In genomic region chr2:238176565-238176964, GRCh38 we compare ENCODE assay signal across 24 cellular contexts. TPM values are rescaled to one million over a fixed set of nuclear protein-coding genes. Genes with fewer than 3 reads are reported as not detected.
DNase-seq lines count a peak whose midpoint lies in the region; ATAC-seq and TF ChIP-seq lines count a peak whose summit lies in the region.
"Had no signal": no experiment of that assay in that cellular context is flagged by ENCODE, and none has a peak within 500 bp of the region (broad histone marks: within the 10 kb centered on the region; RNA-seq: fewer than 3 reads in every experiment).

No MANE protein-coding gene starts in this region.

- no TSS peak for BruUV-seq in Calu3 (replicated peaks; lab: Mats Ljungman, UMichigan)

- H3K4me1 Mint-ChIP-seq in activated naive CD4-positive, alpha-beta T cell treated with anti-CD3 and anti-CD28 coated beads, Interleukin-2, amount 10 ng/mL, durations not matched to agents 7 days and 5 days, result no peaks in the 10 kb centered on the region
- peaks cover 18% of the 10 kb centered on the region for H3K4me1 Mint-ChIP-seq in HFFc6 (ENCODE audit: low read depth)
- H3K4me1 Mint-ChIP-seq in stimulated activated naive B cell treated with anti-CD40 and anti-IgM and Interleukin-4, amounts not matched to agents 10 μg/mL and 1 μg/mL and 100 μg/mL, for 72 hours, result no peaks in the 10 kb centered on the region
- no peaks in the 10 kb centered on the region for H3K4me1 Mint-ChIP-seq in Calu3 (ENCODE audit: low read depth, unreplicated experiment)
- H3K4me1 Mint-ChIP-seq: GM23338, nephron had no signal

- no peak for DNase-seq in activated naive CD4-positive, alpha-beta T cell treated with anti-CD3 and anti-CD28 coated beads, Interleukin-2, amount 50 U/mL, for 72 hours (ENCODE audit: low spot score in 2 of 2)
- DNase-seq in activated naive CD4-positive, alpha-beta T cell treated with anti-CD3 and anti-CD28 coated beads, Interleukin-2, amount 10 ng/mL, durations not matched to agents 7 days and 5 days, result no peak
- DNase-seq in HFFc6 (no peak), fibroblast of gingiva (ENCODE audit: low read depth) (peak; percentile 78), Calu3 (no peak), NCI-H2196 (lab: John Stamatoyannopoulos, UW; ENCODE audit: unreplicated experiment) (no peak)
- DNase-seq in stimulated activated naive B cell treated with anti-CD40 and anti-IgM and Interleukin-4, amounts not matched to agents 10 μg/mL and 1 μg/mL and 100 μg/mL, for 72 hours, result no peak
- DNase-seq: ACHN; activated CD4-positive, CD25-positive, alpha-beta regulatory T cell; activated gamma-delta T cell; activated T-cell treated with anti-CD3 and anti-CD28 coated beads for 4 hours; colonic mucosa; kidney; MM.1S; NCI-H2029 treated with DMSO at 0.1 percent for 48 hours; NCI-H2227 treated with DMSO at 0.1 percent for 48 hours; SHP77 treated with DMSO at 0.1 percent for 48 hours; stomach; T1000; tibial artery had no signal

- no peak for ATAC-seq in activated naive CD4-positive, alpha-beta T cell treated with anti-CD3 and anti-CD28 coated beads, Interleukin-2, amount 50 U/mL, for 72 hours
- no peak for ATAC-seq in stimulated activated naive B cell treated with anti-CD40 and anti-IgM and Interleukin-4, amounts not matched to agents 10 μg/mL and 1 μg/mL and 100 μg/mL, for 72 hours (replicated peaks)
- ATAC-seq: GM12878, GM23338, Panc1 had no signal

- H3K4me3 Mint-ChIP-seq in activated naive CD4-positive, alpha-beta T cell treated with anti-CD3 and anti-CD28 coated beads, Interleukin-2, amount 10 ng/mL, durations not matched to agents 7 days and 5 days, result no peak overlapping the region
- H3K4me3 Mint-ChIP-seq in HFFc6 (no peak overlapping the region), Calu3 (ENCODE audit: low read depth, unreplicated experiment) (no peak overlapping the region)
- H3K4me3 Mint-ChIP-seq in stimulated activated naive B cell treated with anti-CD40 and anti-IgM and Interleukin-4, amounts not matched to agents 10 μg/mL and 1 μg/mL and 100 μg/mL, for 72 hours, result no peak overlapping the region
- H3K4me3 Mint-ChIP-seq: GM23338, nephron had no signal

- H3K27ac Mint-ChIP-seq in activated naive CD4-positive, alpha-beta T cell treated with anti-CD3 and anti-CD28 coated beads, Interleukin-2, amount 50 U/mL, for 72 hours, result peak overlapping the region; percentile 18 to 59
- H3K27ac Mint-ChIP-seq in activated naive CD4-positive, alpha-beta T cell treated with anti-CD3 and anti-CD28 coated beads, Interleukin-2, amount 10 ng/mL, durations not matched to agents 7 days and 5 days, result no peak overlapping the region
- H3K27ac Mint-ChIP-seq in HFFc6, result peak overlapping the region; percentile 15; the same call in 1 of the 2 replicates
- peak overlapping the region; percentile 48 for H3K27ac Mint-ChIP-seq in stimulated activated naive B cell treated with anti-CD40 and anti-IgM and Interleukin-4, amounts not matched to agents 10 μg/mL and 1 μg/mL and 100 μg/mL, for 72 hours
- no peak overlapping the region for H3K27ac Mint-ChIP-seq in Calu3 (ENCODE audit: unreplicated experiment)
- H3K27ac Mint-ChIP-seq: GM23338, nephron had no signal

- no peaks in the 10 kb centered on the region for H3K9me3 Mint-ChIP-seq in activated naive CD4-positive, alpha-beta T cell treated with anti-CD3 and anti-CD28 coated beads, Interleukin-2, amount 50 U/mL, for 72 hours
- no peaks in the 10 kb centered on the region for H3K9me3 Mint-ChIP-seq in activated naive CD4-positive, alpha-beta T cell treated with anti-CD3 and anti-CD28 coated beads, Interleukin-2, amount 10 ng/mL, durations not matched to agents 7 days and 5 days
- H3K9me3 Mint-ChIP-seq in HFFc6 (no peaks in the 10 kb centered on the region), Calu3 (ENCODE audit: low read depth, unreplicated experiment) (no peaks in the 10 kb centered on the region)
- H3K9me3 Mint-ChIP-seq in stimulated activated naive B cell treated with anti-CD40 and anti-IgM and Interleukin-4, amounts not matched to agents 10 μg/mL and 1 μg/mL and 100 μg/mL, for 72 hours, result no peaks in the 10 kb centered on the region
- H3K9me3 Mint-ChIP-seq: GM23338, nephron had no signal

- H3K36me3 Mint-ChIP-seq in activated naive CD4-positive, alpha-beta T cell treated with anti-CD3 and anti-CD28 coated beads, Interleukin-2, amount 50 U/mL, for 72 hours, result peaks cover 5 to 6% of the 10 kb centered on the region in 2 donors
- H3K36me3 Mint-ChIP-seq in activated naive CD4-positive, alpha-beta T cell treated with anti-CD3 and anti-CD28 coated beads, Interleukin-2, amount 10 ng/mL, durations not matched to agents 7 days and 5 days, result peaks cover 64% of the 10 kb centered on the region
- peaks cover 33% of the 10 kb centered on the region for H3K36me3 Mint-ChIP-seq in HFFc6 (ENCODE audit: low read depth)
- peaks cover 48 to 68% of the 10 kb centered on the region in 2 donors for H3K36me3 Mint-ChIP-seq in stimulated activated naive B cell treated with anti-CD40 and anti-IgM and Interleukin-4, amounts not matched to agents 10 μg/mL and 1 μg/mL and 100 μg/mL, for 72 hours
- H3K36me3 Mint-ChIP-seq in Calu3 (ENCODE audit: insufficient read depth, unreplicated experiment), result peaks cover 54% of the 10 kb centered on the region

- TF ChIP-seq CTCF in HFFc6 (IDR thresholded peaks at IDR 0.05) (no peak), Calu3 (IDR thresholded peaks at IDR 0.05; ENCODE audit: unreplicated experiment) (no peak)

- intact Hi-C loops in Calu3 (cut with micrococcal nuclease; ENCODE audit: unreplicated experiment), result no loop called here

- no peaks in the 10 kb centered on the region for H3K27me3 Mint-ChIP-seq in activated naive CD4-positive, alpha-beta T cell treated with anti-CD3 and anti-CD28 coated beads, Interleukin-2, amount 10 ng/mL, durations not matched to agents 7 days and 5 days
- H3K27me3 Mint-ChIP-seq in HFFc6 (ENCODE audit: insufficient read depth) (peaks cover 6% of the 10 kb centered on the region; the same call in 1 of the 2 replicates), Calu3 (ENCODE audit: unreplicated experiment) (no peaks in the 10 kb centered on the region)
- no peaks in the 10 kb centered on the region for H3K27me3 Mint-ChIP-seq in stimulated activated naive B cell treated with anti-CD40 and anti-IgM and Interleukin-4, amounts not matched to agents 10 μg/mL and 1 μg/mL and 100 μg/mL, for 72 hours

- CTCF ChIA-PET in activated naive CD4-positive, alpha-beta T cell treated with anti-CD3 and anti-CD28 coated beads, Interleukin-2, amount 10 ng/mL, durations not matched to agents 7 days and 5 days (lab: Charles Lee), result interaction anchor here (1.1 to 2.2 kb wide), 2 partner anchors 87 to 709 kb away, joined by 3 to 6 read pairs; no protein-coding TSS in a partner anchor
- CTCF ChIA-PET in Calu3 (lab: Charles Lee), result interaction anchor here (0.5 kb wide), 1 partner anchor 1922 kb away, joined by 4 read pairs; no protein-coding TSS in a partner anchor

RNA-seq across cellular contexts. Expression of gene ERFE, which starts 17.8 kb away (rescaled TPM):
- under 1 TPM in 1 of 2 donors, not detected in 1; 0.60 TPM for total RNA-seq in activated naive CD4-positive, alpha-beta T cell treated with anti-CD3 and anti-CD28 coated beads, Interleukin-2, amount 50 U/mL, for 72 hours
- under 1 TPM in 5 of 6 experiments, not detected in 1; 0.19 to 0.46 (median 0.41) TPM for total RNA-seq in HFFc6 (2021; fragmentation: NEBNext Ultra II Directional; extraction: Animal tissue kit (Norgen Biotek cat#: 25700))
- 2.4 and 4.0 TPM in 2 replicates for total RNA-seq in Calu3 (2022)
- total RNA-seq: GM12878 had no signal

RNA-seq across cellular contexts. Expression of gene ILKAP, which starts 26.9 kb away (rescaled TPM):
- 10 to 100 TPM; 40.7 to 64.8 TPM for total RNA-seq in activated naive CD4-positive, alpha-beta T cell treated with anti-CD3 and anti-CD28 coated beads, Interleukin-2, amount 50 U/mL, for 72 hours
- total RNA-seq in HFFc6 (2021; fragmentation: NEBNext Ultra II Directional; extraction: Animal tissue kit (Norgen Biotek cat#: 25700)), result 10 to 100 TPM; 27.3 to 34.3 (median 28.6) TPM
- 51.3 and 55.4 TPM in 2 replicates for total RNA-seq in Calu3 (2022)

RNA-seq across cellular contexts. Expression of gene KLHL30, which starts 38.1 kb away (rescaled TPM):
- not detected for total RNA-seq in activated naive CD4-positive, alpha-beta T cell treated with anti-CD3 and anti-CD28 coated beads, Interleukin-2, amount 50 U/mL, for 72 hours
- total RNA-seq in HFFc6 (2021; fragmentation: NEBNext Ultra II Directional; extraction: Animal tissue kit (Norgen Biotek cat#: 25700)), result under 1 TPM in 4 of 6 experiments, not detected in 2; 0.05 to 0.14 (median 0.12) TPM
- 0.64 and 1.3 TPM in 2 replicates for total RNA-seq in Calu3 (2022)
- total RNA-seq: GM12878 had no signal

Comparison
In these comparisons a context has a peak if more than half of its experiments do, and no peak if none do; other contexts are left out.
1. H3K27ac Mint-ChIP-seq: peak in activated naive CD4-positive, alpha-beta T cell treated with anti-CD3 and anti-CD28 coated beads, Interleukin-2, amount 50 U/mL, for 72 hours (2 of 2), HFFc6 (single experiment) and stimulated activated naive B cell treated with anti-CD40 and anti-IgM and Interleukin-4, amounts not matched to agents 10 μg/mL and 1 μg/mL and 100 μg/mL, for 72 hours (single experiment); none in activated naive CD4-positive, alpha-beta T cell treated with anti-CD3 and anti-CD28 coated beads, Interleukin-2, amount 10 ng/mL, durations not matched to agents 7 days and 5 days (single experiment) and Calu3 (single experiment).